20 cellular contexts compared by ENCODE assay signal in genomic region chr19:33953592-33953991, GRCh38.
DNase-seq lines count a peak whose midpoint lies in the region; ATAC-seq, FAIRE-seq and TF ChIP-seq lines count a peak whose summit lies in the region.
"Had no signal": no experiment of that assay in that cellular context is flagged by ENCODE, and none has a peak within 500 bp of the region (broad histone marks: within the 10 kb centered on the region; RNA-seq: fewer than 3 reads in every experiment).

No MANE protein-coding gene starts in this region.

- no peaks in the 10 kb centered on the region for H3K79me1 ChIP-seq in H9 (ENCODE audit: insufficient read depth, low read depth, low read length, poor library complexity, severe bottlenecking)

- H3K27me3 Mint-ChIP-seq in H9 (ENCODE audit: low read depth), result peaks cover 2% of the 10 kb centered on the region

- no peak overlapping the region for H2BK20ac ChIP-seq in H9 (ENCODE audit: low read depth, low read length, poor library complexity, severe bottlenecking)

- no peak overlapping the region for H2AFZ ChIP-seq in H9 (ENCODE audit: low read length)

- H3K4me1 ChIP-seq in H9 (ENCODE audit: insufficient read depth, low read length) (no peaks in the 10 kb centered on the region), lung (ENCODE audit: control insufficient read depth in 2 of 2, insufficient read depth in 2 of 2, low read length in 2 of 2) (no peaks in the 10 kb centered on the region)
- H3K4me1 ChIP-seq: BE2C had no signal

- H3K79me2 ChIP-seq in H9 (ENCODE audit: insufficient read depth, low read length), result no peaks in the 10 kb centered on the region

- no peak overlapping the region for H3K23ac ChIP-seq in H9 (ENCODE audit: insufficient read length, low read depth, low read length)

- H2BK15ac ChIP-seq in H9 (ENCODE audit: low read depth, low read length), result no peak overlapping the region

- ATAC-seq in lung (ENCODE audit: insufficient read depth, low FRiP score) (no peak), HG02885 (IDR thresholded peaks at IDR 0.05; ENCODE audit: poor library complexity, unreplicated experiment) (no peak)
- ATAC-seq: K562, Panc1 had no signal

- H3K4me1 Mint-ChIP-seq in H9, result no peaks in the 10 kb centered on the region
- H3K4me1 Mint-ChIP-seq: CD4-positive, alpha-beta memory T cell had no signal

- no peak overlapping the region for H3T11ph ChIP-seq in H9 (ENCODE audit: low read length)

- no CpG with 5 or more reads among the region's 4 CpGs for WGBS in H9 (ENCODE audit: extremely low coverage, insufficient read length, low lambda C conversion rate)
- WGBS in lung, 2 donors, result 61 to 67% methylated on average over 4 of the region's 4 CpGs

- no peaks in the 10 kb centered on the region for H3K23me2 ChIP-seq in H9 (ENCODE audit: insufficient read length, low read depth, low read length, poor library complexity, severe bottlenecking)

- no peak overlapping the region for H3K9ac ChIP-seq in H9 (ENCODE audit: extremely low read depth, insufficient read length, low read length)

- H3K27ac Mint-ChIP-seq in H9, result no peak overlapping the region
- H3K27ac Mint-ChIP-seq: CD4-positive, alpha-beta memory T cell had no signal

- H3K9me3 ChIP-seq in H9 (ENCODE audit: control insufficient read depth, low read depth, low read length) (no peaks in the 10 kb centered on the region), lung (ENCODE audit: control insufficient read depth in 2 of 2, insufficient read depth in 1 of 2, low read length in 1 of 2) (peaks cover 0 to 3% of the 10 kb centered on the region in 2 donors)
- H3K9me3 ChIP-seq: BE2C had no signal

- no peak overlapping the region for H2BK12ac ChIP-seq in H9 (ENCODE audit: insufficient read length, low read depth, low read length)

- H3K56ac ChIP-seq in H9 (ENCODE audit: insufficient read length, low read depth, low read length), result no peak overlapping the region

- no peak for DNase-seq in H9
- DNase-seq in RPMI7951 (ENCODE audit: low read depth), result peak; percentile 33
- peak; percentile 6 for DNase-seq in ecto neural progenitor cell (ENCODE audit: low spot score)
- no peak for DNase-seq in lung (ENCODE audit: low spot score)
- DNase-seq in H54 (ENCODE audit: insufficient read length, low spot score), result no peak
- no peak for DNase-seq in activated T-cell treated with anti-CD3 and anti-CD28 coated beads, Interleukin-2, amount 50 U/mL, for 48 hours
- DNase-seq: BE2C; CD4-positive, alpha-beta memory T cell; DMS79 treated with DMSO at 0.1 percent for 48 hours; GF-D8; NCI-H146; NCI-H446; NCI-H748 treated with DMSO at 0.1 percent for 48 hours; SHP77 treated with DMSO at 0.1 percent for 48 hours had no signal

- no peak overlapping the region for H4K8ac ChIP-seq in H9 (replicated peaks; ENCODE audit: insufficient read length, low read depth, low read length)

- no peak overlapping the region for H3K27ac ChIP-seq in H9 (ENCODE audit: insufficient read length, low read depth, low read length)
- H3K27ac ChIP-seq in lung (ENCODE audit: low read depth in 1 of 2, low read length in 1 of 2), result no peak overlapping the region
- H3K27ac ChIP-seq: HL-60 had no signal

- no peak overlapping the region for H3K4me3 ChIP-seq in lung
- H3K4me3 ChIP-seq: K562 had no signal

- no peak overlapping the region for H2BK5ac ChIP-seq in H9 (ENCODE audit: insufficient read length, low read length)

- no peaks in the 10 kb centered on the region for H3K36me3 Mint-ChIP-seq in H9 (ENCODE audit: insufficient read depth in 1 of 3, low read depth in 3 of 3)
- H3K36me3 Mint-ChIP-seq: CD4-positive, alpha-beta memory T cell had no signal

- H3K36me3 ChIP-seq in lung (ENCODE audit: control insufficient read depth in 2 of 2, insufficient read depth in 2 of 2, low read length in 2 of 2), result no peaks in the 10 kb centered on the region
- H3K36me3 ChIP-seq: BE2C had no signal

- H3K9me3 Mint-ChIP-seq in H9, result no peaks in the 10 kb centered on the region
- H3K9me3 Mint-ChIP-seq: CD4-positive, alpha-beta memory T cell had no signal

- H4K20me1 ChIP-seq in H9 (ENCODE audit: control insufficient read depth, insufficient read depth, insufficient read length), result no peaks in the 10 kb centered on the region

- 0 out of 3 replicates have a peak, but pooled peaks have one; percentile 14 for TF ChIP-seq CTCF in H9 (conservative IDR thresholded peaks at IDR 0.05)
- peak; percentile 6 for TF ChIP-seq CTCF in lung (IDR thresholded peaks at IDR 0.05; ENCODE audit: control extremely low read depth, extremely low read depth)

- H4K5ac ChIP-seq in H9 (ENCODE audit: insufficient read length, low read depth, low read length), result no peak overlapping the region

- no peak overlapping the region for H2AK5ac ChIP-seq in H9 (ENCODE audit: insufficient read length, low read length)

- H3K4ac ChIP-seq in H9 (ENCODE audit: low read depth, low read length), result no peak overlapping the region

- H4K91ac ChIP-seq in H9 (ENCODE audit: insufficient read length, low read depth, low read length), result no peak overlapping the region

- TF ChIP-seq POLR2A in H54 (IDR thresholded peaks at IDR 0.05; ENCODE audit: low read depth, low read length), result no peak

- no peak overlapping the region for H3K4me2 ChIP-seq in H9 (ENCODE audit: insufficient read depth, insufficient read length, low read length)

- no peak overlapping the region for H3K4me3 Mint-ChIP-seq in H9
- H3K4me3 Mint-ChIP-seq: CD4-positive, alpha-beta memory T cell had no signal

- H3K27me3 ChIP-seq in H9 (ENCODE audit: insufficient read depth, low read length) (no peaks in the 10 kb centered on the region), lung (ENCODE audit: control insufficient read depth, insufficient read depth) (no peaks in the 10 kb centered on the region)
- H3K27me3 ChIP-seq: BE2C had no signal

- no peak overlapping the region for H2BK120ac ChIP-seq in H9 (ENCODE audit: low read depth, low read length, poor library complexity, severe bottlenecking)

- no peak overlapping the region for H3K14ac ChIP-seq in H9 (ENCODE audit: insufficient read depth, low read length)

- no peak overlapping the region for H3K18ac ChIP-seq in H9 (ENCODE audit: insufficient read length, low read depth, low read length)

- FAIRE-seq in H54 (lab: Jason Lieb, UNC), result no peak
- FAIRE-seq: D721Med, GM19239, K562 had no signal

Comparison
In these comparisons a context has a peak if more than half of its experiments do, and no peak if none do; other contexts are left out.
1. DNase-seq: peak in RPMI7951 (single experiment) and ecto neural progenitor cell (single experiment); none in H9 (single experiment), lung (single experiment), H54 (single experiment) and activated T-cell treated with anti-CD3 and anti-CD28 coated beads, Interleukin-2, amount 50 U/mL, for 48 hours (0 of 2).